8 cellular contexts compared by ENCODE assay signal in the genomic region with DNA sequence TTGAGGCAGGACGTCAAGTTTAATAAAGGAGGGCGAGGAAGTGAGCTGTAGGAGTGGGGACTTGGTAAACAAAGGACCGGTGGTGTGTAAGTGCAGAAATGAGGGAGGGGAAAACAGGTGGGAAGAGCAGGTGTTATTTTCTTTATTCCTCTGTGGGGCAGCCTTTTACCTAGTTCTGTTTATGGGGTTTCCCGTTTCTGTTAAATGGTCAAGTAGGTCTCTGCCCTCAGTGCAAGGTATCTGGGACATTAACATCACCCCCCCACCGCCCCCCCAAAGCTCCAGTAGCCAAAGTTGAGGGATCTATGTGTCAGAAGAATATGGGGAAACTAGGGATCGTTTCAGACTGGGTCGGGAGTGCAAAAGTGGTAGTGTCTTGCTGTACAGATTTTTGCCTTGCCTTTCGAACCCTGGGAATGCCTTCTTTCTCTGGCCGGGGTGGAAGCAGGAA. TPM values are rescaled to one million over a fixed set of nuclear protein-coding genes. Genes with fewer than 3 reads are reported as not detected.
DNase-seq lines count a peak whose midpoint lies in the region; ATAC-seq and TF ChIP-seq lines count a peak whose summit lies in the region.

No MANE protein-coding gene starts in this region.

- no peak overlapping the region for H2BK15ac ChIP-seq in neuronal stem cell (ENCODE audit: low read length)

- H3K14ac ChIP-seq in neuronal stem cell (ENCODE audit: low read length), result no peak overlapping the region

- intact Hi-C loops in dorsolateral prefrontal cortex (cut with DNase I), result loop anchor here (1.0 to 10.0 kb wide), 4 partner anchors 40 to 104 kb away; a partner anchor contains a TSS

- peak overlapping the region; percentile 43 to 83 (median 69) for H3K4me3 ChIP-seq in dorsolateral prefrontal cortex
- peak overlapping the region; percentile 64 to 87 for H3K4me3 ChIP-seq in neuronal stem cell (ENCODE audit: low read length in 2 of 2)

- no peak overlapping the region for H2BK5ac ChIP-seq in neuronal stem cell (ENCODE audit: low read length)

- peak overlapping the region; percentile 91 for H2BK120ac ChIP-seq in neuronal stem cell (ENCODE audit: low read depth, low read length)

- H3K9ac ChIP-seq in neuronal stem cell (ENCODE audit: low read depth, low read length, poor library complexity), result peak overlapping the region; percentile 85

- H3K27me3 ChIP-seq in dorsolateral prefrontal cortex (no peaks in the 10 kb centered on the region), neuronal stem cell (ENCODE audit: control insufficient read depth in 3 of 3, insufficient read depth in 3 of 3, low read depth in 1 of 3, low read length in 3 of 3) (peaks cover 0 to 9% (median 0%) of the 10 kb centered on the region in 3 experiments)

- no peak for ATAC-seq in GM18505 (IDR thresholded peaks at IDR 0.05; ENCODE audit: unreplicated experiment)

- no peak for TF ChIP-seq POLR2A in GM18505 (IDR thresholded peaks at IDR 0.05; ENCODE audit: borderline replicate concordance, extremely low read depth, insufficient read depth, insufficient read length)
- TF ChIP-seq POLR2A in erythroblast (IDR thresholded peaks at IDR 0.05; ENCODE audit: low read length), result no peak

- peak overlapping the region; percentile 91 for H2AFZ ChIP-seq in neuronal stem cell (ENCODE audit: low read length)

- H3K23ac ChIP-seq in neuronal stem cell (ENCODE audit: low read depth, low read length, poor library complexity), result no peak overlapping the region

- no CpG with 5 or more reads among the region's 9 CpGs for WGBS in neuronal stem cell (ENCODE audit: extremely low coverage in 2 of 2, insufficient read length in 2 of 2, insufficient replicate concordance in 1 of 2), 2 donors

- no peak overlapping the region for H4K91ac ChIP-seq in neuronal stem cell (ENCODE audit: low read depth, low read length, poor library complexity)

- DNase-seq in NCI-H1694 (lab: John Stamatoyannopoulos, UW) (peak; percentile 7), NCI-H1694 treated with DMSO at 0.1 percent for 48 hours (lab: John Stamatoyannopoulos, UW) (no peak), NCI-H2081 (lab: John Stamatoyannopoulos, UW) (peak; percentile 41 to 47), dorsolateral prefrontal cortex (no peak), neuronal stem cell (ENCODE audit: low spot score) (no peak), NCI-H69 (lab: John Stamatoyannopoulos, UW) (no peak), erythroblast (lab: John Stamatoyannopoulos, UW) (no peak)

- H3K4me2 ChIP-seq in neuronal stem cell (ENCODE audit: insufficient read depth, low read length, poor library complexity, severe bottlenecking), result peak overlapping the region; percentile 95

- H3K79me1 ChIP-seq in neuronal stem cell (ENCODE audit: low read depth, low read length), result peaks cover 9% of the 10 kb centered on the region

- H3K4me1 ChIP-seq in neuronal stem cell (ENCODE audit: control insufficient read depth in 2 of 2, insufficient read depth in 1 of 2, low read depth in 1 of 2, low read length in 2 of 2), result peaks cover 8% of the 10 kb centered on the region in 2 donors

- peak overlapping the region; percentile 95 for H3K18ac ChIP-seq in neuronal stem cell (ENCODE audit: low read length)

- H2AK5ac ChIP-seq in neuronal stem cell (ENCODE audit: low read depth, low read length), result no peak overlapping the region

- no peak overlapping the region for H2BK12ac ChIP-seq in neuronal stem cell (ENCODE audit: low read length)

- H3K27ac ChIP-seq in dorsolateral prefrontal cortex, result peak overlapping the region in 57 of 59 donors; percentile 1 to 93 (median 84)
- no peak overlapping the region for H3K27ac ChIP-seq in neuronal stem cell (replicated peaks; ENCODE audit: low read length)

- no peaks in the 10 kb centered on the region for H3K36me3 ChIP-seq in neuronal stem cell (replicated peaks in 1 of 2; ENCODE audit: control insufficient read depth in 2 of 2, insufficient read depth in 2 of 2, low read length in 2 of 2)

- no peak for TF ChIP-seq CTCF in dorsolateral prefrontal cortex (IDR thresholded peaks at IDR 0.05 in 54 of 56, conservative IDR thresholded peaks at IDR 0.05 in 2 of 56; ENCODE audit: low read depth in 1 of 56, partially characterized antibody in 56 of 56)

- peaks cover 2 to 7% of the 10 kb centered on the region in 2 donors for H3K9me3 ChIP-seq in neuronal stem cell (replicated peaks in 1 of 2; ENCODE audit: control insufficient read depth in 2 of 2, insufficient read depth in 1 of 2, low read depth in 1 of 2, low read length in 2 of 2)

- H3K4ac ChIP-seq in neuronal stem cell (ENCODE audit: low read length), result no peak overlapping the region

- H4K8ac ChIP-seq in neuronal stem cell (ENCODE audit: low read depth, low read length), result no peak overlapping the region

RNA-seq across cellular contexts. Expression of a gene that starts 0.9 kb away (rescaled TPM):
- total RNA-seq in dorsolateral prefrontal cortex, result 100 to 1,000 TPM in 10 of 120 experiments, 10 to 100 TPM in 110; 63.5 to 108 (median 82.2) TPM
- polyA plus RNA-seq in neuronal stem cell (2013, experiment 1 of 2), result 9.4 TPM
- polyA plus RNA-seq in neuronal stem cell (2013, experiment 2 of 2), result 9.0 TPM

Comparison
In these comparisons a context has a peak if more than half of its experiments do, and no peak if none do; other contexts are left out.
1. DNase-seq: peak in NCI-H1694 (single experiment) and NCI-H2081 (2 of 2); none in NCI-H1694 treated with DMSO at 0.1 percent for 48 hours (single experiment), dorsolateral prefrontal cortex (0 of 10), neuronal stem cell (single experiment), NCI-H69 (single experiment) and erythroblast (0 of 2).